1 cellular context compared by ENCODE assay signal in genomic region chr1:202279806-202280205, GRCh38.
TF ChIP-seq lines count a peak whose summit lies in the region.

No MANE protein-coding gene starts in this region.

TF ChIP-seq in SK-N-SH, 30 proteins besides CTCF, POLR2A, EP300 and RAD21 (continued from another document):
- no peak for TF ChIP-seq RCOR1 (IDR thresholded peaks at IDR 0.05; ENCODE audit: low read length)
- TF ChIP-seq, protein P1, sequence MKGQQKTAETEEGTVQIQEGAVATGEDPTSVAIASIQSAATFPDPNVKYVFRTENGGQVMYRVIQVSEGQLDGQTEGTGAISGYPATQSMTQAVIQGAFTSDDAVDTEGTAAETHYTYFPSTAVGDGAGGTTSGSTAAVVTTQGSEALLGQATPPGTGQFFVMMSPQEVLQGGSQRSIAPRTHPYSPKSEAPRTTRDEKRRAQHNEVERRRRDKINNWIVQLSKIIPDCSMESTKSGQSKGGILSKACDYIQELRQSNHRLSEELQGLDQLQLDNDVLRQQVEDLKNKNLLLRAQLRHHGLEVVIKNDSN (IDR thresholded peaks at IDR 0.05; ENCODE audit: borderline replicate concordance, low read depth) = no peak
- no peak for TF ChIP-seq GABPA (IDR thresholded peaks at IDR 0.05; ENCODE audit: low read depth)
- TF ChIP-seq FOXJ3 (CRISPR knock-in tag; IDR thresholded peaks at IDR 0.05) = no peak
- TF ChIP-seq TCF12 (IDR thresholded peaks at IDR 0.05) = peak; percentile 80
- TF ChIP-seq RFX5 (IDR thresholded peaks at IDR 0.05; ENCODE audit: low read length) = no peak
- no peak for TF ChIP-seq SMC3 (IDR thresholded peaks at IDR 0.05; ENCODE audit: low read depth, low read length)
- TF ChIP-seq NFIC (IDR thresholded peaks at IDR 0.05; ENCODE audit: borderline replicate concordance) = peak; percentile 48; the same call in 1 of the 2 replicates
- 0 out of 2 replicates have a peak, but pooled peaks have one; percentile 23 for TF ChIP-seq FOSL2 (IDR thresholded peaks at IDR 0.05; ENCODE audit: borderline replicate concordance, low read depth)
- TF ChIP-seq ELF1 (IDR thresholded peaks at IDR 0.05) = no peak
- no peak for TF ChIP-seq REST (IDR thresholded peaks at IDR 0.05; ENCODE audit: low read depth, low read length)
- peak; percentile 67 for TF ChIP-seq JUND (IDR thresholded peaks at IDR 0.05)
- TF ChIP-seq, protein P2, sequence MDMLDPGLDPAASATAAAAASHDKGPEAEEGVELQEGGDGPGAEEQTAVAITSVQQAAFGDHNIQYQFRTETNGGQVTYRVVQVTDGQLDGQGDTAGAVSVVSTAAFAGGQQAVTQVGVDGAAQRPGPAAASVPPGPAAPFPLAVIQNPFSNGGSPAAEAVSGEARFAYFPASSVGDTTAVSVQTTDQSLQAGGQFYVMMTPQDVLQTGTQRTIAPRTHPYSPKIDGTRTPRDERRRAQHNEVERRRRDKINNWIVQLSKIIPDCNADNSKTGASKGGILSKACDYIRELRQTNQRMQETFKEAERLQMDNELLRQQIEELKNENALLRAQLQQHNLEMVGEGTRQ (IDR thresholded peaks at IDR 0.05; ENCODE audit: borderline replicate concordance, low read depth, low read length) = no peak
